23 cellular contexts compared by ENCODE assay signal in genomic region chr5:159976921-159977320, GRCh38. TPM values are rescaled to one million over a fixed set of nuclear protein-coding genes. Genes with fewer than 3 reads are reported as not detected.
DNase-seq lines count a peak whose midpoint lies in the region; ATAC-seq, FAIRE-seq and TF ChIP-seq lines count a peak whose summit lies in the region.
"Had no signal": no experiment of that assay in that cellular context is flagged by ENCODE, and none has a peak within 500 bp of the region (broad histone marks: within the 10 kb centered on the region; RNA-seq: fewer than 3 reads in every experiment).

No MANE protein-coding gene starts in this region.

- no peak for TF ChIP-seq RAD21 in HepG2 (CRISPR knock-in tag; IDR thresholded peaks at IDR 0.05)

- H3K4me3 ChIP-seq in HepG2 (replicated peaks in 1 of 3; ENCODE audit: insufficient read depth in 1 of 3, low read depth in 2 of 3, low read length in 3 of 3) (no peak overlapping the region), right lobe of liver (no peak overlapping the region), astrocyte (ENCODE audit: insufficient read depth, low read depth, low read length) (no peak overlapping the region), mesenchymal stem cell (ENCODE audit: insufficient read depth in 1 of 2, low read depth in 1 of 2, low read length in 2 of 2) (no peak overlapping the region)
- H3K4me3 ChIP-seq: BLaER1 had no signal

- no peak for TF ChIP-seq CTCF in HepG2 (CRISPR knock-in tag; IDR thresholded peaks at IDR 0.05)
- TF ChIP-seq CTCF in right lobe of liver (IDR thresholded peaks at IDR 0.05) = no peak
- no peak for TF ChIP-seq CTCF in astrocyte (IDR thresholded peaks at IDR 0.05; ENCODE audit: insufficient read depth, low read depth, low read length)

- no peak overlapping the region for H2BK120ac ChIP-seq in mesenchymal stem cell (ENCODE audit: low read depth, low read length)

- H3K27ac Mint-ChIP-seq in astrocyte (ENCODE audit: unreplicated experiment) = peak overlapping the region; percentile 34
- H3K27ac Mint-ChIP-seq: CD14-positive monocyte; CD4-positive, alpha-beta memory T cell; CD4-positive, CD25-positive, alpha-beta regulatory T cell; CD8-positive, alpha-beta memory T cell had no signal

- H2AFZ ChIP-seq in HepG2 (ENCODE audit: low read length) (no peak overlapping the region), astrocyte (ENCODE audit: low read depth, low read length) (no peak overlapping the region), mesenchymal stem cell (ENCODE audit: low read depth, low read length) (no peak overlapping the region)

- no peak for TF ChIP-seq EP300 in HepG2 (IDR thresholded peaks at IDR 0.05; ENCODE audit: low read depth in 2 of 2, low read length in 2 of 2)
- no peak for TF ChIP-seq EP300 in HepG2 (CRISPR knock-in tag; IDR thresholded peaks at IDR 0.05; ENCODE audit: borderline replicate concordance)

- WGBS in HepG2 (ENCODE audit: low lambda C conversion rate) = 3% methylated on average over 3 of the region's 3 CpGs
- WGBS in right lobe of liver (ENCODE audit: insufficient coverage, low coverage, low lambda C conversion rate, missing lambda C conversion rate) = 76% methylated on average over 2 of the region's 3 CpGs
- 91% methylated on average over 3 of the region's 3 CpGs for WGBS in mesenchymal stem cell

- H3K9me3 ChIP-seq in HepG2 (ENCODE audit: low read length) = no peaks in the 10 kb centered on the region
- no peaks in the 10 kb centered on the region for H3K9me3 ChIP-seq in right lobe of liver
- no peaks in the 10 kb centered on the region for H3K9me3 ChIP-seq in astrocyte (ENCODE audit: insufficient read depth, low read depth, low read length)
- H3K9me3 ChIP-seq in mesenchymal stem cell (ENCODE audit: control insufficient read depth, low read length) = no peaks in the 10 kb centered on the region
- H3K9me3 ChIP-seq: BE2C had no signal

- TF ChIP-seq POLR2A in HepG2 (IDR thresholded peaks at IDR 0.05; ENCODE audit: insufficient read depth in 1 of 2, low read depth in 2 of 2, low read length in 2 of 2) (no peak), right lobe of liver (IDR thresholded peaks at IDR 0.05) (no peak)

- H3K4me1 Mint-ChIP-seq in astrocyte (ENCODE audit: low read depth, unreplicated experiment) = peaks cover 15% of the 10 kb centered on the region

- H2BK15ac ChIP-seq in mesenchymal stem cell (ENCODE audit: low read depth, poor library complexity, severe bottlenecking) = no peak overlapping the region

- no peak overlapping the region for H2BK5ac ChIP-seq in mesenchymal stem cell (ENCODE audit: low read depth, low read length, poor library complexity, severe bottlenecking)

- intact Hi-C loops in HepG2 (cut with micrococcal nuclease; ENCODE audit: unreplicated experiment) = no loop called here
- intact Hi-C loops in right lobe of liver (cut with DNase I) = no loop called here

- H3K4me1 ChIP-seq in HepG2 (ENCODE audit: insufficient read depth, low read length) = no peaks in the 10 kb centered on the region
- no peaks in the 10 kb centered on the region for H3K4me1 ChIP-seq in right lobe of liver
- H3K4me1 ChIP-seq in astrocyte (ENCODE audit: insufficient read depth, low read length) = peaks cover 20% of the 10 kb centered on the region
- H3K4me1 ChIP-seq in mesenchymal stem cell (ENCODE audit: control insufficient read depth, insufficient read depth, low read depth, low read length) = peaks cover 14% of the 10 kb centered on the region
- H3K4me1 ChIP-seq: BE2C, BLaER1 had no signal

- no peak overlapping the region for H3K23ac ChIP-seq in mesenchymal stem cell (ENCODE audit: low read length in 2 of 2)

- no peak for FAIRE-seq in HepG2 (lab: Jason Lieb, UNC)
- FAIRE-seq in astrocyte (lab: Jason Lieb, UNC) = no peak
- FAIRE-seq: G401.6, GM12891, GM19239 had no signal

- CTCF ChIA-PET in HepG2 (lab: Yijun Ruan, JAX; ENCODE audit: low intra/inter-chr PET ratio, low total read pairs) = no interaction called here

- peaks cover 4% of the 10 kb centered on the region for H3K9me3 Mint-ChIP-seq in astrocyte (ENCODE audit: unreplicated experiment)
- H3K9me3 Mint-ChIP-seq: CD4-positive, CD25-positive, alpha-beta regulatory T cell had no signal

- H4K91ac ChIP-seq in mesenchymal stem cell (ENCODE audit: low read length) = no peak overlapping the region

- H3K27me3 Mint-ChIP-seq in astrocyte (ENCODE audit: low read depth, unreplicated experiment) = peaks cover 43% of the 10 kb centered on the region

- H3K36me3 ChIP-seq in HepG2 (replicated peaks in 1 of 2; ENCODE audit: control insufficient read depth in 1 of 2, insufficient read depth in 2 of 2, low read length in 2 of 2) = no peaks in the 10 kb centered on the region
- H3K36me3 ChIP-seq in right lobe of liver = no peaks in the 10 kb centered on the region
- H3K36me3 ChIP-seq in astrocyte (ENCODE audit: insufficient read depth, low read length) = no peaks in the 10 kb centered on the region
- no peaks in the 10 kb centered on the region for H3K36me3 ChIP-seq in mesenchymal stem cell (ENCODE audit: control insufficient read depth in 1 of 2, insufficient read depth in 2 of 2, low read depth in 1 of 2, low read length in 2 of 2)
- H3K36me3 ChIP-seq: BE2C, BLaER1 had no signal

- H3K14ac ChIP-seq in mesenchymal stem cell (ENCODE audit: low read length in 2 of 2) = no peak overlapping the region

- no peak overlapping the region for H3K27ac ChIP-seq in HepG2 (ENCODE audit: extremely low read length, insufficient read depth, low read length)
- H3K27ac ChIP-seq in right lobe of liver = no peak overlapping the region
- no peak overlapping the region for H3K27ac ChIP-seq in astrocyte (ENCODE audit: low read depth, low read length)
- H3K27ac ChIP-seq in mesenchymal stem cell (ENCODE audit: low read length, poor library complexity, severe bottlenecking) = no peak overlapping the region
- H3K27ac ChIP-seq: 22Rv1, BLaER1 had no signal

- H3K4ac ChIP-seq in mesenchymal stem cell (ENCODE audit: low read depth in 1 of 2, low read length in 2 of 2) = no peak overlapping the region

- H3K9ac ChIP-seq in HepG2 (ENCODE audit: insufficient read depth, low read depth, low read length) = no peak overlapping the region
- no peak overlapping the region for H3K9ac ChIP-seq in astrocyte (ENCODE audit: low read length)
- no peak overlapping the region for H3K9ac ChIP-seq in mesenchymal stem cell (ENCODE audit: low read length)
- H3K9ac ChIP-seq: BLaER1 had no signal

- H3K27me3 ChIP-seq in HepG2 (ENCODE audit: control insufficient read depth in 1 of 2, insufficient read depth in 2 of 2, low read length in 2 of 2) = peaks cover 1 to 27% of the 10 kb centered on the region in 2 experiments; a peak in 4 of 5 replicates
- no peaks in the 10 kb centered on the region for H3K27me3 ChIP-seq in right lobe of liver
- H3K27me3 ChIP-seq in astrocyte (ENCODE audit: insufficient read depth, low read length) = no peaks in the 10 kb centered on the region
- peaks cover 0 to 55% of the 10 kb centered on the region in 2 experiments for H3K27me3 ChIP-seq in mesenchymal stem cell (ENCODE audit: control insufficient read depth in 1 of 2, insufficient read depth in 1 of 2, low read length in 2 of 2)

- H2AK5ac ChIP-seq in mesenchymal stem cell (ENCODE audit: low read length, severe bottlenecking) = peak overlapping the region; percentile 81

- BruUV-seq in HepG2 (replicated peaks; lab: Mats Ljungman, UMichigan) = no TSS peak

- H3K4me3 Mint-ChIP-seq in astrocyte (ENCODE audit: unreplicated experiment) = no peak overlapping the region
- H3K4me3 Mint-ChIP-seq: CD4-positive, alpha-beta memory T cell; CD4-positive, CD25-positive, alpha-beta regulatory T cell; CD8-positive, alpha-beta memory T cell had no signal

- H3K18ac ChIP-seq in mesenchymal stem cell (ENCODE audit: low read depth in 1 of 2, low read length in 2 of 2) = no peak overlapping the region

- POLR2A ChIA-PET in HepG2 (lab: Yijun Ruan, JAX) = no interaction called here

- no peak overlapping the region for H2BK12ac ChIP-seq in mesenchymal stem cell (ENCODE audit: low read length in 2 of 2)

- H3K79me2 ChIP-seq in HepG2 (ENCODE audit: insufficient read depth, low read length) = no peaks in the 10 kb centered on the region
- H3K79me2 ChIP-seq in astrocyte (ENCODE audit: insufficient read depth, low read length) = no peaks in the 10 kb centered on the region

- no peaks in the 10 kb centered on the region for H4K20me1 ChIP-seq in HepG2 (ENCODE audit: insufficient read depth, low read length)
- H4K20me1 ChIP-seq in astrocyte (ENCODE audit: insufficient read depth, low read length) = no peaks in the 10 kb centered on the region
- H4K20me1 ChIP-seq: BLaER1 had no signal

- ATAC-seq in HepG2 = no peak
- ATAC-seq in right lobe of liver = no peak
- ATAC-seq in HG03025 (IDR thresholded peaks at IDR 0.05; ENCODE audit: low FRiP score, unreplicated experiment) = no peak

- H3K4me2 ChIP-seq in HepG2 (ENCODE audit: low read depth, low read length) (no peak overlapping the region), astrocyte (ENCODE audit: low read length) (no peak overlapping the region), mesenchymal stem cell (ENCODE audit: low read length, poor library complexity, severe bottlenecking) (no peak overlapping the region)
- H3K4me2 ChIP-seq: BLaER1 had no signal

- H3K36me3 Mint-ChIP-seq in astrocyte (ENCODE audit: low read depth, unreplicated experiment) = peaks cover 2% of the 10 kb centered on the region
- H3K36me3 Mint-ChIP-seq: CD4-positive, alpha-beta memory T cell; CD4-positive, CD25-positive, alpha-beta regulatory T cell had no signal

- H4K8ac ChIP-seq in mesenchymal stem cell (ENCODE audit: low read length) = peak overlapping the region; percentile 14

- DNase-seq in HepG2 (ENCODE audit: low spot score) (no peak), right lobe of liver (no peak), astrocyte (ENCODE audit: low read depth) (no peak), mesenchymal stem cell (no peak), RKO (ENCODE audit: low spot score) (no peak), DMS153 (lab: John Stamatoyannopoulos, UW) (no peak)
- DNase-seq: ACHN; BE2C; C1 segment of cervical spinal cord; CD4-positive, alpha-beta memory T cell; CD4-positive, CD25-positive, alpha-beta regulatory T cell; CD8-positive, alpha-beta memory T cell; COR-L47; DMS 273 treated with DMSO at 0.1 percent for 48 hours; DMS79 treated with DMSO at 0.1 percent for 48 hours; GF-D8 had no signal

- no peaks in the 10 kb centered on the region for H3K79me1 ChIP-seq in mesenchymal stem cell (replicated peaks; ENCODE audit: low read length, poor library complexity, severe bottlenecking)

- in situ Hi-C loops in HepG2 (cut with HindIII; ENCODE audit: extremely low pct_ligation_motif_present, low pct_unique_long_range_greater_than_20kb) = no loop called here

RNA-seq across cellular contexts. Expression of gene TTC1, which starts 32.0 kb away (rescaled TPM):
- total RNA-seq in HepG2 (2016; rRNA removed; fragmentation: Illumina TruSeq; extraction: Trizol) (72.1 and 104 TPM in 2 replicates), right lobe of liver (10 to 100 TPM; 19.8 to 28.6 (median 24.8) TPM), astrocyte (53.9 and 61.2 TPM in 2 replicates)
- total RNA-seq in HepG2 (2016; cell fraction: cytosol; rRNA removed; fragmentation: Illumina TruSeq; extraction: Trizol; ENCODE audit: low read depth) = 19.3 and 21.9 TPM in 2 replicates
- 69.2 and 107 TPM in 2 replicates for total RNA-seq in HepG2 (2016; cell fraction: insoluble cytoplasmic fraction; rRNA removed; fragmentation: Illumina TruSeq; extraction: Trizol)
- total RNA-seq in HepG2 (2016; cell fraction: membrane; rRNA removed; fragmentation: Illumina TruSeq; extraction: Trizol) = 24.6 and 25.7 TPM in 2 replicates
- total RNA-seq in HepG2 (2016; cell fraction: nucleus; rRNA removed; fragmentation: Illumina TruSeq; extraction: Trizol) = 28.3 and 31.8 TPM in 2 replicates
- polyA plus RNA-seq in HepG2 (2011; rRNA removed) = 15.2 and 16.1 TPM in 2 replicates
- polyA plus RNA-seq in HepG2 (2011; cell fraction: cytosol; rRNA removed) = 10.5 and 13.3 TPM in 2 replicates
- polyA plus RNA-seq in HepG2 (2011; cell fraction: nucleus; rRNA removed) = 6.2 and 8.3 TPM in 2 replicates
- 23.2 and 26.0 TPM in 2 replicates for polyA plus RNA-seq in HepG2 (2012)
- 10.3 TPM in 2 replicates for polyA plus RNA-seq in HepG2 (2016; cell fraction: cytosol; fragmentation: Illumina TruSeq; extraction: Trizol; ENCODE audit: low read depth)
- 106 and 107 TPM in 2 replicates for polyA plus RNA-seq in HepG2 (2016; cell fraction: insoluble cytoplasmic fraction; fragmentation: Illumina TruSeq; extraction: Trizol; ENCODE audit: low read depth)
- 15.9 and 17.3 TPM in 2 replicates for polyA plus RNA-seq in HepG2 (2016; cell fraction: membrane; fragmentation: Illumina TruSeq; extraction: Trizol; ENCODE audit: low read depth)
- polyA plus RNA-seq in HepG2 (2016; cell fraction: nucleus; fragmentation: Illumina TruSeq; extraction: Trizol; ENCODE audit: insufficient read depth, low read depth) = 37.7 and 41.1 TPM in 2 replicates
- 16.7 and 45.6 TPM in 2 replicates for polyA minus RNA-seq in HepG2 (2011; rRNA and poly(A)+ RNA removed; ENCODE audit: low replicate concordance)
- polyA minus RNA-seq in HepG2 (2011; cell fraction: cytosol; rRNA and poly(A)+ RNA removed) = 8.1 and 9.6 TPM in 2 replicates
- polyA minus RNA-seq in HepG2 (2011; cell fraction: nucleus; rRNA and poly(A)+ RNA removed) = 15.7 and 18.4 TPM in 2 replicates
- polyA plus RNA-seq in mesenchymal stem cell (2013, experiment 1 of 2) = 73.4 TPM
- polyA plus RNA-seq in mesenchymal stem cell (2013, experiment 2 of 2) = 76.3 TPM
